ENCODE assay signal across 1 cellular context in the genomic region with DNA sequence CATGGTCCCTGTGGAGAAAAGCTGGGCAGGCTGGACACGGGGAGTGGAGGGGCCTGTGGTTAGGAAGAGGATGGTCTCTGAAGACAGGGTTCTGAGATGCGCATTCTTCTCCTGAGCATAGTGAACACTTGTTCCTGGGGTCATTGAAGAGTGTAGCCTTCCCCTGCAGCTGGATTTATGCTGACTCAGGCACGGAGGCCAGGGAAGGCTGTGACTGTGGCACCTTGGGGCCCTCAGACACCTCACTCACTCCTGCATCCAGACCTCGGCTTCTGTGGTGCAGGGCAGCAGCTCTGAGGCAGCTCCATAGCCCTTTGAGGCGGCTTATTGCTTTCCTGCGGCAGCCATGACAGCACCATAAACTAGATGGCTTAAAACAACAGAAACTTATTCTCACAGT.
A peak's percentile ranks its signal among the peaks of the same experiment; 100 is the strongest.
TF ChIP-seq lines count a peak whose summit lies in the region.

No MANE protein-coding gene starts in this region.

TF ChIP-seq in A549, 52 proteins besides CTCF, POLR2A, EP300 and RAD21:
- peak; percentile 79 for TF ChIP-seq MAFK (IDR thresholded peaks at IDR 0.05; ENCODE audit: partially characterized antibody)
- TF ChIP-seq, protein P1, sequence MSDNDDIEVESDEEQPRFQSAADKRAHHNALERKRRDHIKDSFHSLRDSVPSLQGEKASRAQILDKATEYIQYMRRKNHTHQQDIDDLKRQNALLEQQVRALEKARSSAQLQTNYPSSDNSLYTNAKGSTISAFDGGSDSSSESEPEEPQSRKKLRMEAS (IDR thresholded peaks at IDR 0.05) = no peak
